Comparison of ENCODE assay signal across 8 cellular contexts in genomic region chr16:81008151-81008789, GRCh38.
DNase-seq lines count a peak whose midpoint lies in the region; ATAC-seq and TF ChIP-seq lines count a peak whose summit lies in the region.

No MANE protein-coding gene starts in this region.

- TF ChIP-seq CTCF in SU-DHL-6 (IDR thresholded peaks at IDR 0.05; ENCODE audit: insufficient read depth, low read length, poor library complexity, severe bottlenecking): no peak
- no peak for TF ChIP-seq CTCF in fibroblast of pulmonary artery (IDR thresholded peaks at IDR 0.05; ENCODE audit: low read length, missing control alignments)
- TF ChIP-seq CTCF in retinal pigment epithelial cell (conservative IDR thresholded peaks at IDR 0.05; ENCODE audit: low read depth, low read length): no peak

- peak overlapping the region; percentile 92; the same call in 1 of the 2 replicates for H3K27ac ChIP-seq in SU-DHL-6 (ENCODE audit: low read depth, low read length)

- H3K27me3 ChIP-seq in SU-DHL-6 (ENCODE audit: low read length): no peaks in the 10 kb centered on the region

- ATAC-seq in HG03280 (IDR thresholded peaks at IDR 0.05; ENCODE audit: unreplicated experiment) (no peak), HG03159 (IDR thresholded peaks at IDR 0.05; ENCODE audit: unreplicated experiment) (no peak), GM19455 (IDR thresholded peaks at IDR 0.05; ENCODE audit: unreplicated experiment) (no peak)

- DNase-seq in fibroblast of pulmonary artery (ENCODE audit: low read depth) (no peak), retinal pigment epithelial cell (ENCODE audit: low read depth) (no peak), NCI-H146 treated with DMSO at 0.1 percent for 48 hours (lab: John Stamatoyannopoulos, UW; ENCODE audit: unreplicated experiment) (no peak)

- H3F3A ChIP-seq in SU-DHL-6 (ENCODE audit: insufficient read depth): peaks cover 10% of the 10 kb centered on the region; the same call in 1 of the 2 replicates

- no peak overlapping the region for H2AFZ ChIP-seq in SU-DHL-6 (ENCODE audit: low read depth, low read length, severe bottlenecking)

- H3K4me2 ChIP-seq in SU-DHL-6 (ENCODE audit: low read depth, low read length, poor library complexity, severe bottlenecking): peak overlapping the region; percentile 85

- peaks cover 25% of the 10 kb centered on the region for H4K20me1 ChIP-seq in SU-DHL-6 (ENCODE audit: low read depth, low read length)

- H3K9ac ChIP-seq in SU-DHL-6 (ENCODE audit: low read length): peak overlapping the region; percentile 95

- peaks cover 13% of the 10 kb centered on the region for H3K36me3 ChIP-seq in SU-DHL-6 (ENCODE audit: low read length)

- no peaks in the 10 kb centered on the region for H3K9me3 ChIP-seq in SU-DHL-6 (ENCODE audit: insufficient read depth, low read length)

- H3K9me2 ChIP-seq in SU-DHL-6 (replicated peaks; ENCODE audit: insufficient read depth, low read length): no peaks in the 10 kb centered on the region

- H3K4me3 ChIP-seq in GM08714 (ENCODE audit: low read length) (peak overlapping the region; percentile 80), SU-DHL-6 (ENCODE audit: insufficient read depth, low read length, poor library complexity, severe bottlenecking) (peak overlapping the region; percentile 75), fibroblast of pulmonary artery (replicated peaks; ENCODE audit: low read depth, low read length) (peak overlapping the region; percentile 94), retinal pigment epithelial cell (ENCODE audit: low read length) (peak overlapping the region; percentile 94)

- peaks cover 79% of the 10 kb centered on the region for H3K79me2 ChIP-seq in SU-DHL-6 (ENCODE audit: insufficient read depth, low read length)
